Comparison of ENCODE assay signal across 22 cellular contexts in the genomic region with DNA sequence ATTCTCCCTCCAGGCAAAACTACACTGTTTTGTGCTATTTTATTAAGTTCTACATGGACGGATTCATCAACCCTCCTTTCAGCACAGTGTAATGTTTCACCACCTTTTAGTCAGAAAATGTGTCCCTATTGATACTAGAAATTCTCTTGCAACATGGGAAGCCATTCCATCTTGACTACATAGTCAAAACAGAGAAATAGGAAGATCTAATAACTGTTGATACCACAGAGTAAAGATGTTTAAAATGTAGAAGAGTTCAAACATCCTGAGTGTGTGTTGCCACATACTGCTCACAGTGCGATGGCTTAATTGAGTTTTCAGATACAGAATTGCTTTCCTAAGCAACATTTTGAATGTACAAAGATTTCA.
DNase-seq lines count a peak whose midpoint lies in the region; ATAC-seq and TF ChIP-seq lines count a peak whose summit lies in the region.
"Had no signal": no experiment of that assay in that cellular context is flagged by ENCODE, and none has a peak within 500 bp of the region (broad histone marks: within the 10 kb centered on the region; RNA-seq: fewer than 3 reads in every experiment).

No MANE protein-coding gene starts in this region.

- H4K20me1 ChIP-seq in HCT116 (ENCODE audit: insufficient read depth): no peaks in the 10 kb centered on the region
- H4K20me1 ChIP-seq in mammary epithelial cell (ENCODE audit: insufficient read depth, low read length): no peaks in the 10 kb centered on the region

- H3K4me1 ChIP-seq in HCT116 (ENCODE audit: control insufficient read depth in 1 of 2, insufficient read depth in 2 of 2, low read length in 2 of 2): peaks cover 2 to 18% of the 10 kb centered on the region in 2 experiments; a peak in 3 of 4 replicates
- H3K4me1 ChIP-seq in mammary epithelial cell (ENCODE audit: insufficient read depth, low read length): peaks cover 30% of the 10 kb centered on the region
- peaks cover 31% of the 10 kb centered on the region for H3K4me1 ChIP-seq in skeletal muscle satellite cell (ENCODE audit: control insufficient read depth, insufficient read depth, low read length)
- H3K4me1 ChIP-seq: parathyroid adenoma, uterus had no signal

- intact Hi-C loops in HCT116 (cut with micrococcal nuclease) (no loop called here), mammary epithelial cell (cut with micrococcal nuclease) (no loop called here)

- DNase-seq in HCT116 (ENCODE audit: low read depth, low spot score) (no peak), mammary epithelial cell (no peak), iris pigment epithelial cell (ENCODE audit: low read depth) (peak; percentile 63), DMS114 treated with DMSO at 0.1 percent for 48 hours (lab: John Stamatoyannopoulos, UW; ENCODE audit: unreplicated experiment) (no peak), iPS-NIHi11 (ENCODE audit: low spot score) (no peak)
- DNase-seq: activated CD4-positive, alpha-beta T cell treated with anti-CD3 and anti-CD28 coated beads, Interleukin-2, amount 50 U/mL, for 4 hours; activated CD8-positive, alpha-beta memory T cell treated with anti-CD3 and anti-CD28 coated beads, Interleukin-2, amount 50 U/mL, for 4 hours; CD4-positive, alpha-beta T cell; DMS153; MV-4-11; NCI-H1694; NCI-H69; nephron progenitor cell; stimulated activated CD4-positive, alpha-beta T cell treated with anti-CD3 and anti-CD28 coated beads, Interleukin-1b, Interleukin-23, amount 100 ng/mL, for 48 hours; uterus had no signal

- CTCF ChIA-PET in HCT116 (lab: Charles Lee) (no interaction called here), mammary epithelial cell (lab: Charles Lee; ENCODE audit: low non-redundant PET) (no interaction called here)

- H3K79me2 ChIP-seq in HCT116 (ENCODE audit: insufficient read depth, low read length) (no peaks in the 10 kb centered on the region), mammary epithelial cell (ENCODE audit: insufficient read depth, low read length) (no peaks in the 10 kb centered on the region)
- H3K79me2 ChIP-seq: parathyroid adenoma had no signal

- peak overlapping the region; percentile 10; the same call in 1 of the 2 replicates for H3K4me2 ChIP-seq in HCT116 (ENCODE audit: low read length)
- H3K4me2 ChIP-seq in mammary epithelial cell (ENCODE audit: insufficient read depth, low read depth, low read length): no peak overlapping the region
- H3K4me2 ChIP-seq in skeletal muscle satellite cell (ENCODE audit: low read length): peak overlapping the region; percentile 23
- H3K4me2 ChIP-seq: KMS-11 had no signal

- H3K27ac ChIP-seq in HCT116 (ENCODE audit: low read depth, low read length) (no peak overlapping the region), mammary epithelial cell (ENCODE audit: insufficient read depth, low read depth, low read length) (peak overlapping the region; percentile 86)
- H3K27ac ChIP-seq: cardiac muscle cell, KMS-11, parathyroid adenoma, RWPE1, uterus had no signal

- TF ChIP-seq RAD21 in HCT116 (IDR thresholded peaks at IDR 0.05; ENCODE audit: low read depth): no peak

- BruUV-seq in HCT116 (replicated peaks; lab: Mats Ljungman, UMichigan) (no TSS peak), mammary epithelial cell (replicated peaks; lab: Mats Ljungman, UMichigan) (TSS peak; percentile 60)

- 92% methylated on average over 2 of the region's 2 CpGs for whole genome bisulfite sequencing in mammary epithelial cell (ENCODE audit: low coverage, missing lambda C conversion rate)

- dilution Hi-C loops in mammary epithelial cell (cut with HindIII; ENCODE audit: low sequenced_read_pairs): no loop called here

- H3K36me3 ChIP-seq in HCT116 (ENCODE audit: control insufficient read depth in 1 of 2, insufficient read depth in 2 of 2, low read length in 2 of 2): no peaks in the 10 kb centered on the region
- no peaks in the 10 kb centered on the region for H3K36me3 ChIP-seq in mammary epithelial cell (ENCODE audit: insufficient read depth, low read length)
- no peaks in the 10 kb centered on the region for H3K36me3 ChIP-seq in skeletal muscle satellite cell (ENCODE audit: insufficient read depth, low read length)
- H3K36me3 ChIP-seq: cardiac muscle cell, uterus had no signal

- H3K9ac ChIP-seq in HCT116 (ENCODE audit: low read length) (no peak overlapping the region), mammary epithelial cell (ENCODE audit: insufficient read depth, low read length) (no peak overlapping the region), skeletal muscle satellite cell (ENCODE audit: low read depth, low read length) (peak overlapping the region; percentile 52)
- H3K9ac ChIP-seq: KMS-11, parathyroid adenoma had no signal

- in situ Hi-C loops in mammary epithelial cell (cut with MboI; ENCODE audit: low sequenced_read_pairs in 2 of 2): no loop called here

- H3K27me3 ChIP-seq in HCT116 (ENCODE audit: insufficient read depth, low read length): no peaks in the 10 kb centered on the region
- no peaks in the 10 kb centered on the region for H3K27me3 ChIP-seq in mammary epithelial cell (ENCODE audit: insufficient read depth, low read length)
- H3K27me3 ChIP-seq in skeletal muscle satellite cell (ENCODE audit: control insufficient read depth, insufficient read depth, low read length): no peaks in the 10 kb centered on the region
- H3K27me3 ChIP-seq: cardiac muscle cell, uterus had no signal

- no peaks in the 10 kb centered on the region for H3K9me2 ChIP-seq in HCT116 (ENCODE audit: insufficient read depth)

- TF ChIP-seq CTCF in HCT116 (IDR thresholded peaks at IDR 0.05 in 2 of 3, conservative IDR thresholded peaks at IDR 0.05 in 1 of 3; ENCODE audit: borderline replicate concordance in 1 of 3, insufficient read depth in 1 of 3, low read depth in 2 of 3, low read length in 2 of 3): no peak
- no peak for TF ChIP-seq CTCF in mammary epithelial cell (conservative IDR thresholded peaks at IDR 0.05 in 1 of 2, IDR thresholded peaks at IDR 0.05 in 1 of 2; ENCODE audit: extremely low read depth in 1 of 2, insufficient read depth in 1 of 2, low read depth in 1 of 2, low read length in 2 of 2)

- POLR2A ChIA-PET in HCT116 (lab: Charles Lee): no interaction called here

- H3K9me3 ChIP-seq in HCT116 (ENCODE audit: control insufficient read depth in 1 of 2, insufficient read depth in 1 of 2, low read depth in 1 of 2, low read length in 2 of 2) (no peaks in the 10 kb centered on the region), mammary epithelial cell (replicated peaks; ENCODE audit: insufficient read depth, low read length) (no peaks in the 10 kb centered on the region), skeletal muscle satellite cell (replicated peaks; ENCODE audit: low read length) (no peaks in the 10 kb centered on the region)
- H3K9me3 ChIP-seq: uterus had no signal

- RAD21 ChIA-PET in HCT116 (lab: Charles Lee; ENCODE audit: low non-redundant PET in 1 of 2, low total read pairs in 2 of 2, uncharacterized antibody in 2 of 2, unreplicated experiment in 2 of 2): no interaction called here

- H2AFZ ChIP-seq in HCT116 (ENCODE audit: low read depth, low read length, poor library complexity, severe bottlenecking): no peak overlapping the region
- H2AFZ ChIP-seq in mammary epithelial cell (ENCODE audit: low read depth, low read length): no peak overlapping the region
- H2AFZ ChIP-seq: parathyroid adenoma had no signal

- TF ChIP-seq POLR2A in HCT116 (IDR thresholded peaks at IDR 0.05; ENCODE audit: borderline replicate concordance, extremely low read depth, insufficient read depth, insufficient read length): no peak

- H3K4me3 ChIP-seq in HCT116 (replicated peaks in 1 of 2; ENCODE audit: low read depth in 1 of 2, low read length in 2 of 2) (no peak overlapping the region), mammary epithelial cell (replicated peaks in 1 of 3; ENCODE audit: insufficient read depth in 1 of 3, low read depth in 2 of 3, low read length in 3 of 3) (no peak overlapping the region), skeletal muscle satellite cell (ENCODE audit: low read length) (no peak overlapping the region)
- H3K4me3 ChIP-seq: cardiac muscle cell, uterus had no signal

- ATAC-seq in HCT116 (no peak), HG02885 (IDR thresholded peaks at IDR 0.05; ENCODE audit: poor library complexity, unreplicated experiment) (no peak), GM19452 (IDR thresholded peaks at IDR 0.05; ENCODE audit: unreplicated experiment) (no peak)

TF ChIP-seq in HCT116, 20 proteins besides CTCF, POLR2A, EP300 and RAD21 (continues in another document):
- TF ChIP-seq POLR2AphosphoS5 (IDR thresholded peaks at IDR 0.05; ENCODE audit: low read depth, low read length): no peak
- no peak for TF ChIP-seq YY1 (IDR thresholded peaks at IDR 0.05; ENCODE audit: extremely low read depth, insufficient replicate concordance, low read depth, low read length)
- TF ChIP-seq FOSL1 (IDR thresholded peaks at IDR 0.05; ENCODE audit: low read depth): no peak
- TF ChIP-seq CBX3 (IDR thresholded peaks at IDR 0.05; ENCODE audit: low read depth): no peak
- TF ChIP-seq ZNF274 (IDR thresholded peaks at IDR 0.05; ENCODE audit: low read depth, low read length): no peak
- TF ChIP-seq, protein P1, sequence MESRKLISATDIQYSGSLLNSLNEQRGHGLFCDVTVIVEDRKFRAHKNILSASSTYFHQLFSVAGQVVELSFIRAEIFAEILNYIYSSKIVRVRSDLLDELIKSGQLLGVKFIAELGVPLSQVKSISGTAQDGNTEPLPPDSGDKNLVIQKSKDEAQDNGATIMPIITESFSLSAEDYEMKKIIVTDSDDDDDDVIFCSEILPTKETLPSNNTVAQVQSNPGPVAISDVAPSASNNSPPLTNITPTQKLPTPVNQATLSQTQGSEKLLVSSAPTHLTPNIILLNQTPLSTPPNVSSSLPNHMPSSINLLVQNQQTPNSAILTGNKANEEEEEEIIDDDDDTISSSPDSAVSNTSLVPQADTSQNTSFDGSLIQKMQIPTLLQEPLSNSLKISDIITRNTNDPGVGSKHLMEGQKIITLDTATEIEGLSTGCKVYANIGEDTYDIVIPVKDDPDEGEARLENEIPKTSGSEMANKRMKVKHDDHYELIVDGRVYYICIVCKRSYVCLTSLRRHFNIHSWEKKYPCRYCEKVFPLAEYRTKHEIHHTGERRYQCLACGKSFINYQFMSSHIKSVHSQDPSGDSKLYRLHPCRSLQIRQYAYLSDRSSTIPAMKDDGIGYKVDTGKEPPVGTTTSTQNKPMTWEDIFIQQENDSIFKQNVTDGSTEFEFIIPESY (IDR thresholded peaks at IDR 0.05; ENCODE audit: extremely low read depth, insufficient replicate concordance, low read length): no peak
- TF ChIP-seq, protein P2, sequence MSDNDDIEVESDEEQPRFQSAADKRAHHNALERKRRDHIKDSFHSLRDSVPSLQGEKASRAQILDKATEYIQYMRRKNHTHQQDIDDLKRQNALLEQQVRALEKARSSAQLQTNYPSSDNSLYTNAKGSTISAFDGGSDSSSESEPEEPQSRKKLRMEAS (IDR thresholded peaks at IDR 0.05): no peak
- no peak for TF ChIP-seq SRF (IDR thresholded peaks at IDR 0.05; ENCODE audit: low read depth)
- no peak for TF ChIP-seq EGR1 (IDR thresholded peaks at IDR 0.05; ENCODE audit: low read depth)
- no peak for TF ChIP-seq SIN3A (IDR thresholded peaks at IDR 0.05; ENCODE audit: low read depth)
- TF ChIP-seq EZH2 (IDR thresholded peaks at IDR 0.05): no peak
- TF ChIP-seq, protein P3, sequence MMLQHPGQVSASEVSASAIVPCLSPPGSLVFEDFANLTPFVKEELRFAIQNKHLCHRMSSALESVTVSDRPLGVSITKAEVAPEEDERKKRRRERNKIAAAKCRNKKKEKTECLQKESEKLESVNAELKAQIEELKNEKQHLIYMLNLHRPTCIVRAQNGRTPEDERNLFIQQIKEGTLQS (IDR thresholded peaks at IDR 0.05): no peak
